Comparison of ENCODE assay signal across 17 cellular contexts in the genomic region with DNA sequence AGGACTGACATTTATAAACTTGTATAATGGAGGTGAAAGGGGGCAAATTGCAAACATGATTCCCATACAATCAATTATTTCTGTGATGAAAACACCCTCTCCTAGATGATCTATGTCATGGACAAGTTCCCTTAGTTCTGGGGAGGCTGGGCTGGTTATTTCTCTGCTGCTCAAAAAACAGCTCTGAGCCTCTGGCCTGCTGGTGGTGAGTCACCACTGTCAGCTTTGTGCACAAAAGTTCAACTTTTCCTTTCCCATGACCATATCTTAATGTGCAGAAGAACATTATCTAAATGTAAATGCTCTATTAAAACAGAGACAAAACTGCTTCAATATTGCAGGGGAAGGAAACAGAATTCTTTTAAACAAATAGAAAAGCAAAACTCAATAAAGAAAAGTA.
A peak's percentile ranks its signal among the peaks of the same experiment; 100 is the strongest.
DNase-seq lines count a peak whose midpoint lies in the region; ATAC-seq, FAIRE-seq and TF ChIP-seq lines count a peak whose summit lies in the region.
"Had no signal": no experiment of that assay in that cellular context is flagged by ENCODE, and none has a peak within 500 bp of the region (broad histone marks: within the 10 kb centered on the region; RNA-seq: fewer than 3 reads in every experiment).

No MANE protein-coding gene starts in this region.

- ATAC-seq in foreskin keratinocyte, result peak; percentile 65
- ATAC-seq in psoas muscle, result no peak
- ATAC-seq: activated T-cell treated with anti-CD3 and anti-CD28 coated beads, Interleukin-2, amount 50 U/mL, for 72 hours; stimulated activated naive CD8-positive, alpha-beta T cell treated with anti-CD3 and anti-CD28 coated beads, Interleukin-15, Interleukin-2, amounts not matched to agents 100 U/mL and 50 U/mL, for 24 hours had no signal

- in situ Hi-C loops in GM13976 (cut with MboI; ENCODE audit: low sequenced_read_pairs, unreplicated experiment), result no loop called here

- no peaks in the 10 kb centered on the region for H3K36me3 ChIP-seq in adipocyte (ENCODE audit: control insufficient read depth, insufficient read depth, low read length, severe bottlenecking)
- no peaks in the 10 kb centered on the region for H3K36me3 ChIP-seq in psoas muscle (ENCODE audit: insufficient read depth in 1 of 2, low read depth in 1 of 2)

- H3K27me3 ChIP-seq in adipocyte (replicated peaks; ENCODE audit: control insufficient read depth, insufficient read depth, low read length) (no peaks in the 10 kb centered on the region), foreskin keratinocyte (no peaks in the 10 kb centered on the region), psoas muscle (ENCODE audit: insufficient read depth in 3 of 3, low read length in 2 of 3) (no peaks in the 10 kb centered on the region)

- H3K4me1 ChIP-seq in adipocyte (ENCODE audit: control insufficient read depth, insufficient read depth, low read length) (peaks cover 24% of the 10 kb centered on the region), foreskin keratinocyte (no peaks in the 10 kb centered on the region), psoas muscle (no peaks in the 10 kb centered on the region)

- peak; percentile 56 for DNase-seq in AG20443 (ENCODE audit: low spot score)
- no peak for DNase-seq in HTR-8/SVneo (ENCODE audit: insufficient read length, low spot score)
- DNase-seq in adipocyte (ENCODE audit: low read depth), result peak; percentile 79
- DNase-seq in foreskin keratinocyte, result no peak
- DNase-seq in GM13976 (ENCODE audit: low spot score), result no peak
- DNase-seq in COR-L47 (lab: John Stamatoyannopoulos, UW), result no peak
- DNase-seq in superior temporal gyrus (ENCODE audit: extremely low spot score), result no peak
- DNase-seq in psoas muscle, result no peak
- DNase-seq: activated B cell treated with CpG ODN at 0.5 μM for 24 hours; immature natural killer cell; NCI-H2171; stimulated activated CD4-positive, alpha-beta T cell treated with anti-CD3 and anti-CD28 coated beads, Interleukin-4, amount 100 ng/mL, for 4 hours; stimulated activated naive CD8-positive, alpha-beta T cell treated with anti-CD3 and anti-CD28 coated beads, Interleukin-15, Interleukin-2, amounts not matched to agents 100 U/mL and 50 U/mL, for 24 hours; SW 1271 had no signal

- H3K9me3 ChIP-seq in adipocyte (ENCODE audit: control insufficient read depth, low read length) (no peaks in the 10 kb centered on the region), psoas muscle (no peaks in the 10 kb centered on the region)

- H3K27ac ChIP-seq in foreskin keratinocyte (no peak overlapping the region), psoas muscle (no peak overlapping the region)
- H3K27ac ChIP-seq: C4-2B had no signal

- TF ChIP-seq CTCF in foreskin keratinocyte (conservative IDR thresholded peaks at IDR 0.05) (no peak), GM13976 (IDR thresholded peaks at IDR 0.05; ENCODE audit: borderline replicate concordance, control extremely low read depth, extremely low read depth, insufficient read depth, missing control alignments) (no peak), psoas muscle (IDR thresholded peaks at IDR 0.05) (no peak)

- H3K4me3 ChIP-seq in adipocyte (ENCODE audit: low read length) (no peak overlapping the region), psoas muscle (no peak overlapping the region)

- H3K9ac ChIP-seq in adipocyte (ENCODE audit: low read length), result peak overlapping the region; percentile 64

- intact Hi-C loops in psoas muscle (cut with DNase I), result no loop called here

- peak; percentile 20 for FAIRE-seq in HTR-8/SVneo (lab: Jason Lieb, UNC)
- FAIRE-seq: G401.6 had no signal

Comparison
In these comparisons a context has a peak if more than half of its experiments do, and no peak if none do; other contexts are left out.
1. DNase-seq: peak in AG20443 (single experiment) and adipocyte (single experiment); none in HTR-8/SVneo (single experiment), foreskin keratinocyte (0 of 2), GM13976 (single experiment), COR-L47 (single experiment), superior temporal gyrus (single experiment) and psoas muscle (0 of 2).